Comparison of ENCODE assay signal across 6 cellular contexts in the genomic region with DNA sequence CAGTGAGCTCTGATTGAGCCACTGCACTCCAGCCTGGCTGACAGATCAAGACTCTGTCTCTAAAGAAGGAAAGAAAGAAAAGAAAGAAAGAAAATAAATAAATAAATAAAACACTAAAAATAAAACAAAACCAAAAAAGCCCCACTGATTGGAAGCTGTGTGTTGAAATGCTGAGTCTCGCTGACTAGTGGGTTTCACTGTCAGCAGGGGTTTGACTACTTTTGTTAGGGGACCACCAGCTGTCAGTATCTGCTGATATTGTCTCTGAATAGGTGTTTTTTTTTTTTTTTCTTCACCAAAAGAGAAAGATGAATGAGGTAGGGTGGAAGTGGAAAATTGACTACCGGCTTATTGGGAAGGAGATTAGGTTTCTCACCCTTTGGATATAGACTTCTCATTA.
"Had no signal": no experiment of that assay in that cellular context is flagged by ENCODE, and none has a peak within 500 bp of the region (broad histone marks: within the 10 kb centered on the region; RNA-seq: fewer than 3 reads in every experiment).

No MANE protein-coding gene starts in this region.

- H3K4me3 ChIP-seq: GM23338, HAP-1, K562 had no signal

- H2AFZ ChIP-seq: GM23338 had no signal

- ATAC-seq: GM23338, HCT116, K562 had no signal

- H3K27ac Mint-ChIP-seq: GM23338, HFFc6 had no signal

- DNase-seq: HFFc6, IMR-90 had no signal

- H3K4me3 Mint-ChIP-seq: GM23338, HFFc6 had no signal

- H3K9me3 ChIP-seq: HAP-1 had no signal

- H3K36me3 ChIP-seq: HAP-1 had no signal

- H3K4me2 ChIP-seq: GM23338 had no signal

- H3K4me1 ChIP-seq: HAP-1 had no signal

- H3K9me3 Mint-ChIP-seq: GM23338, HFFc6 had no signal
